Comparison of ENCODE assay signal across 27 cellular contexts in the genomic region with DNA sequence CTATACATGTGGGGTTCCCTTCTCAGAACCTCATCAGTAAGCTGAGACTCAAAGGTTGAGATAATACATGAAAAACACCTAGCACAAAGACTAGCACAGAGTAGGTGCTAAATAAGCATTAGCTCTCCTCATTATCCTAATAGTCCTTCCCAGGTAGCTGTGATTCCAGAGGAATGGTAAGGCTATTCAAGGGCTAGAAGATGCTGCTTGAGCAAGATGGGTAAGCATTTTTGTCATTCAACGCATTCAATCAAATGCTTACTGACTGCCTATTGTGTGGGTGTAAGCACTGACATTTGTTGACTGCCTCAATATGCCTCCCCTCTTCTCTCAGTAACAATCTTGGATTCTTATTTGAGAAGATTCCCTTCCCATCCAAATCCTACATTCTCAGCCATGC. TPM values are rescaled to one million over a fixed set of nuclear protein-coding genes. Genes with fewer than 3 reads are reported as not detected.
DNase-seq lines count a peak whose midpoint lies in the region; ATAC-seq and TF ChIP-seq lines count a peak whose summit lies in the region.
"Had no signal": no experiment of that assay in that cellular context is flagged by ENCODE, and none has a peak within 500 bp of the region (broad histone marks: within the 10 kb centered on the region; RNA-seq: fewer than 3 reads in every experiment).

No MANE protein-coding gene starts in this region.

- no peak for ATAC-seq in activated CD4-positive, alpha-beta T cell treated with anti-CD3 and anti-CD28 coated beads for 36 hours
- ATAC-seq in CD4-positive, CD25-positive, alpha-beta regulatory T cell (ENCODE audit: low read depth in 2 of 2) = no peak
- no peak for ATAC-seq in memory B cell (ENCODE audit: low read depth)
- no peak for ATAC-seq in HG02852 (IDR thresholded peaks at IDR 0.05; ENCODE audit: unreplicated experiment)

- no peak for TF ChIP-seq CTCF in GM10266 (IDR thresholded peaks at IDR 0.05; ENCODE audit: control insufficient read depth, insufficient read depth, low read depth, missing control alignments)

- H3K27ac Mint-ChIP-seq in activated CD4-positive, alpha-beta T cell treated with anti-CD3 and anti-CD28 coated beads for 36 hours = peak overlapping the region; percentile 99
- H3K27ac Mint-ChIP-seq in CD4-positive, CD25-positive, alpha-beta regulatory T cell = peak overlapping the region; percentile 28 to 84 (median 62)
- peak overlapping the region; percentile 31 for H3K27ac Mint-ChIP-seq in activated CD4-positive, alpha-beta memory T cell treated with anti-CD3 and anti-CD28 coated beads, Interleukin-2, amount 10 ng/mL, durations not matched to agents 7 days and 5 days
- H3K27ac Mint-ChIP-seq in memory B cell = peak overlapping the region; percentile 99

- intact Hi-C loops in activated CD4-positive, alpha-beta T cell treated with anti-CD3 and anti-CD28 coated beads for 36 hours (cut with DNase I, micrococcal nuclease) = loop anchor here in 1 of 2 experiments (10.0 kb wide), 2 partner anchors 987 to 1267 kb away; a partner anchor contains a TSS

- no peaks in the 10 kb centered on the region for H3K9me3 ChIP-seq in CD4-positive, CD25-positive, alpha-beta regulatory T cell (ENCODE audit: control insufficient read depth in 2 of 2, low read length in 2 of 2)
- H3K9me3 ChIP-seq: prostate gland, SJSA1, suprapubic skin had no signal

- peaks cover 78% of the 10 kb centered on the region for H3K36me3 Mint-ChIP-seq in activated CD4-positive, alpha-beta T cell treated with anti-CD3 and anti-CD28 coated beads for 36 hours (ENCODE audit: low read depth)
- peaks cover 38% of the 10 kb centered on the region for H3K36me3 Mint-ChIP-seq in CD4-positive, CD25-positive, alpha-beta regulatory T cell
- H3K36me3 Mint-ChIP-seq in activated CD4-positive, alpha-beta memory T cell treated with anti-CD3 and anti-CD28 coated beads, Interleukin-2, amount 10 ng/mL, durations not matched to agents 7 days and 5 days (ENCODE audit: low read depth) = peaks cover 82% of the 10 kb centered on the region
- H3K36me3 Mint-ChIP-seq in memory B cell = peaks cover 30% of the 10 kb centered on the region

- H3K9me3 Mint-ChIP-seq in activated CD4-positive, alpha-beta T cell treated with anti-CD3 and anti-CD28 coated beads for 36 hours (ENCODE audit: low read depth) = no peaks in the 10 kb centered on the region
- no peaks in the 10 kb centered on the region for H3K9me3 Mint-ChIP-seq in CD4-positive, CD25-positive, alpha-beta regulatory T cell
- H3K9me3 Mint-ChIP-seq in activated CD4-positive, alpha-beta memory T cell treated with anti-CD3 and anti-CD28 coated beads, Interleukin-2, amount 10 ng/mL, durations not matched to agents 7 days and 5 days = no peaks in the 10 kb centered on the region
- no peaks in the 10 kb centered on the region for H3K9me3 Mint-ChIP-seq in memory B cell

- H3K4me3 Mint-ChIP-seq in activated CD4-positive, alpha-beta T cell treated with anti-CD3 and anti-CD28 coated beads for 36 hours = peak overlapping the region; percentile 100
- H3K4me3 Mint-ChIP-seq in CD4-positive, CD25-positive, alpha-beta regulatory T cell = peak overlapping the region in 2 of 4 donors; percentile 78 to 85
- no peak overlapping the region for H3K4me3 Mint-ChIP-seq in activated CD4-positive, alpha-beta memory T cell treated with anti-CD3 and anti-CD28 coated beads, Interleukin-2, amount 10 ng/mL, durations not matched to agents 7 days and 5 days
- H3K4me3 Mint-ChIP-seq in memory B cell = no peak overlapping the region

- POLR2A ChIA-PET in activated CD4-positive, alpha-beta T cell treated with anti-CD3 and anti-CD28 coated beads for 36 hours (lab: Charles Lee) = interaction anchor here (0.5 to 2.3 kb wide), 6 partner anchors 10 to 164 kb away, joined by 3 to 12 read pairs (median 4); a partner anchor contains a TSS
- POLR2A ChIA-PET in activated CD4-positive, alpha-beta memory T cell treated with anti-CD3 and anti-CD28 coated beads, Interleukin-2, amount 10 ng/mL, durations not matched to agents 7 days and 5 days (lab: Charles Lee) = interaction anchor here (1.1 to 18.6 kb wide), 3 partner anchors 10 to 30 kb away, joined by 3 to 1460 read pairs (median 1343); a partner anchor contains a TSS

- H3K27me3 ChIP-seq in CD4-positive, CD25-positive, alpha-beta regulatory T cell (ENCODE audit: control insufficient read depth, insufficient read depth, low read length) = no peaks in the 10 kb centered on the region
- H3K27me3 ChIP-seq: SJSA1, suprapubic skin had no signal

- no peak for DNase-seq in activated CD4-positive, alpha-beta T cell treated with anti-CD3 and anti-CD28 coated beads for 36 hours
- no peak for DNase-seq in activated CD4-positive, alpha-beta T cell treated with anti-CD3 and anti-CD28 coated beads, Interleukin-2, amount 50 U/mL, for 48 hours
- DNase-seq in CD4-positive, CD25-positive, alpha-beta regulatory T cell = no peak
- DNase-seq in activated CD4-positive, alpha-beta memory T cell treated with anti-CD3 and anti-CD28 coated beads, Interleukin-2, amount 10 ng/mL, durations not matched to agents 7 days and 5 days = no peak
- DNase-seq in memory B cell (ENCODE audit: low spot score in 2 of 2) (no peak), MV-4-11 (lab: John Stamatoyannopoulos, UW) (no peak), GM10266 (ENCODE audit: extremely low spot score) (no peak)
- DNase-seq: 8988T; activated CD4-positive, alpha-beta T cell treated with anti-CD3 and anti-CD28 coated beads for 4 hours; activated CD8-positive, alpha-beta memory T cell treated with anti-CD3 and anti-CD28 coated beads, Interleukin-2, amount 50 U/mL, for 4 hours; activated naive CD4-positive, alpha-beta T cell treated with Interleukin-2 at 50 U/mL for 16 hours; AML-193; central memory CD4-positive, alpha-beta T cell; dermis blood vessel endothelial cell; DMS79 treated with DMSO at 0.1 percent for 48 hours; glutamatergic neuron; HCEC 1CT; Kasumi-1; NCI-H1694; NCI-H2171 treated with DMSO at 0.1 percent for 48 hours; NCI-H524 treated with DMSO at 0.1 percent for 48 hours; stimulated activated CD8-positive, alpha-beta memory T cell treated with anti-CD3 and anti-CD28 coated beads, Interleukin-4, amount 100 ng/mL, for 48 hours had no signal

- no peaks in the 10 kb centered on the region for H3K27me3 Mint-ChIP-seq in activated CD4-positive, alpha-beta T cell treated with anti-CD3 and anti-CD28 coated beads for 36 hours
- H3K27me3 Mint-ChIP-seq in CD4-positive, CD25-positive, alpha-beta regulatory T cell = no peaks in the 10 kb centered on the region
- no peaks in the 10 kb centered on the region for H3K27me3 Mint-ChIP-seq in activated CD4-positive, alpha-beta memory T cell treated with anti-CD3 and anti-CD28 coated beads, Interleukin-2, amount 10 ng/mL, durations not matched to agents 7 days and 5 days
- H3K27me3 Mint-ChIP-seq in memory B cell = no peaks in the 10 kb centered on the region

- peak overlapping the region; percentile 99 for H3K27ac ChIP-seq in CD4-positive, CD25-positive, alpha-beta regulatory T cell (ENCODE audit: insufficient read depth, low read length, poor library complexity, severe bottlenecking)
- H3K27ac ChIP-seq: prostate gland, SJSA1, suprapubic skin had no signal

- H3K4me1 Mint-ChIP-seq in activated CD4-positive, alpha-beta T cell treated with anti-CD3 and anti-CD28 coated beads for 36 hours = peaks cover 67% of the 10 kb centered on the region
- peaks cover 19 to 92% (median 62%) of the 10 kb centered on the region in 4 donors for H3K4me1 Mint-ChIP-seq in CD4-positive, CD25-positive, alpha-beta regulatory T cell
- peaks cover 86% of the 10 kb centered on the region for H3K4me1 Mint-ChIP-seq in activated CD4-positive, alpha-beta memory T cell treated with anti-CD3 and anti-CD28 coated beads, Interleukin-2, amount 10 ng/mL, durations not matched to agents 7 days and 5 days
- H3K4me1 Mint-ChIP-seq in memory B cell = peaks cover 42% of the 10 kb centered on the region

- H3K36me3 ChIP-seq in CD4-positive, CD25-positive, alpha-beta regulatory T cell (ENCODE audit: control insufficient read depth, insufficient read depth, low read length) = peaks cover 52% of the 10 kb centered on the region

- no peak overlapping the region for H3K4me3 ChIP-seq in CD4-positive, CD25-positive, alpha-beta regulatory T cell (ENCODE audit: low read depth, low read length)
- H3K4me3 ChIP-seq: lung, prostate gland, SJSA1, suprapubic skin had no signal

- peaks cover 52% of the 10 kb centered on the region for H3K4me1 ChIP-seq in CD4-positive, CD25-positive, alpha-beta regulatory T cell (ENCODE audit: control insufficient read depth, insufficient read depth, low read length, poor library complexity, severe bottlenecking)

- CTCF ChIA-PET in activated CD4-positive, alpha-beta T cell treated with anti-CD3 and anti-CD28 coated beads for 36 hours (lab: Charles Lee) = interaction anchor here (1.0 to 2.9 kb wide), 7 partner anchors 11 to 69 kb away, joined by 3 to 24 read pairs (median 8); a partner anchor contains a TSS
- CTCF ChIA-PET in activated CD4-positive, alpha-beta memory T cell treated with anti-CD3 and anti-CD28 coated beads, Interleukin-2, amount 10 ng/mL, durations not matched to agents 7 days and 5 days (lab: Charles Lee) = interaction anchor here (1.1 to 4.3 kb wide), 3 partner anchors 11 to 69 kb away, joined by 4 to 51 read pairs (median 8); a partner anchor contains a TSS

RNA-seq across cellular contexts. Expression of a gene that starts 4.0 kb away (rescaled TPM):
- total RNA-seq in activated CD4-positive, alpha-beta T cell treated with anti-CD3 and anti-CD28 coated beads for 36 hours = 100 to 1,000 TPM; 106 to 129 TPM
- total RNA-seq in CD4-positive, CD25-positive, alpha-beta regulatory T cell = 52.6 TPM
- polyA plus RNA-seq in CD4-positive, CD25-positive, alpha-beta regulatory T cell = 100 to 1,000 TPM; 123 to 177 (median 136) TPM
- total RNA-seq in activated CD4-positive, alpha-beta memory T cell treated with anti-CD3 and anti-CD28 coated beads, Interleukin-2, amount 10 ng/mL, durations not matched to agents 7 days and 5 days = 10 to 100 TPM; 85.8 to 91.0 TPM

RNA-seq across cellular contexts. Expression of a gene that starts 19.4 kb away (rescaled TPM):
- total RNA-seq in activated CD4-positive, alpha-beta T cell treated with anti-CD3 and anti-CD28 coated beads for 36 hours = 10 to 100 TPM; 11.8 to 12.4 TPM
- 47.4 TPM for total RNA-seq in CD4-positive, CD25-positive, alpha-beta regulatory T cell
- polyA plus RNA-seq in CD4-positive, CD25-positive, alpha-beta regulatory T cell = 1 to 10 TPM in 2 of 4 donors, under 1 TPM in 2; 0.73 to 1.6 (median 0.92) TPM
- total RNA-seq in activated CD4-positive, alpha-beta memory T cell treated with anti-CD3 and anti-CD28 coated beads, Interleukin-2, amount 10 ng/mL, durations not matched to agents 7 days and 5 days = 10 to 100 TPM; 60.9 to 69.4 TPM

Comparison
In these comparisons a context has a peak if more than half of its experiments do, and no peak if none do; other contexts are left out.
1. H3K27ac Mint-ChIP-seq: peak in every context shown above with its lines; median percentile 99 in activated CD4-positive, alpha-beta T cell treated with anti-CD3 and anti-CD28 coated beads for 36 hours; 99 in memory B cell; 62 in CD4-positive, CD25-positive, alpha-beta regulatory T cell; 31 in activated CD4-positive, alpha-beta memory T cell treated with anti-CD3 and anti-CD28 coated beads, Interleukin-2, amount 10 ng/mL, durations not matched to agents 7 days and 5 days.